In the genomic region with DNA sequence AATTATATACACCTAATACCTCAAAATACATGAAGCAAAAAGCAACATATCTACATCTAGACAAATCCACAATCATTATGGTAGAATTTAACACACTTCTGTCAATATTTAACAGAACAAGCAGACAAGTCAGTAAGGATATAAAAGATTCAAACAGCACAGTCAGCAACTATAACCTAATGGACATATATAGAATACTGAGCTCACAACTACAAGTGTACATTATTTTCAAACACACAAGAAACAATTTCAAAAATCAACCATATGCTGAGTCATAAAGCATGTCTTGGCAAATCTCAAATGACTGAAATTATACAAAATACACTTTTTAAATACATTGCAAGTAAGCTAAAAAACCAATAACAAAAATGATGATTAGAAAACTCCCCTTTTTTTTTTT, we compare ENCODE assay signal across 1 cellular context.
TF ChIP-seq lines count a peak whose summit lies in the region.

No MANE protein-coding gene starts in this region.

TF ChIP-seq in endothelial cell of umbilical vein, 7 proteins besides CTCF, POLR2A, EP300 and RAD21:
- no peak for TF ChIP-seq POLR2AphosphoS5 (IDR thresholded peaks at IDR 0.05; ENCODE audit: insufficient read depth, low read depth, low read length)
- no peak for TF ChIP-seq EZH2 (IDR thresholded peaks at IDR 0.05; ENCODE audit: borderline replicate concordance, low read depth, low read length, severe bottlenecking)
- TF ChIP-seq FOS (IDR thresholded peaks at IDR 0.05; ENCODE audit: borderline replicate concordance, insufficient read depth, low read length) = no peak
- TF ChIP-seq MYC (IDR thresholded peaks at IDR 0.05; ENCODE audit: low read depth, low read length) = no peak
